Comparison of ENCODE assay signal across 20 cellular contexts in the genomic region with DNA sequence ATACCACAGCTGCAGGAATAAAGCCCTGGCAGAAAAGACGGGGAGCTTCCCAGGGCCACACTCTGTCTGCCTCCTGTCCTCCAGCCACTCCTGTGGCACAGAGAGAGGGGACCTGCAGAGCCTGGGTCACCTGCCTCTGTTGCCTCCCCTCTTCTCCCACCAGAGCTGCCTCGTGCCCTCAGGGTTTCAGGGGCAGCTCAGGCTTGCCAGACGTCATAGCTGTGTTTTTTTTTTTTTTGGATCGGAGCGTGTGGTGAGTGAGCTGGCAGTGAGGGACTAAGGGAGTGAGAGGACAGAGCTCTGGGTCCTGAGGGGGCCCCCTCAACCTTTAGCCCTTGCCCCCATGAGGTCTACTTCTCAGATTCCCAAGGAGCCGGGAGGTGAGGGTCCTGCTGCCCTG. TPM values are rescaled to one million over a fixed set of nuclear protein-coding genes. Genes with fewer than 3 reads are reported as not detected.
DNase-seq lines count a peak whose midpoint lies in the region; ATAC-seq and TF ChIP-seq lines count a peak whose summit lies in the region.
"Had no signal": no experiment of that assay in that cellular context is flagged by ENCODE, and none has a peak within 500 bp of the region (broad histone marks: within the 10 kb centered on the region; RNA-seq: fewer than 3 reads in every experiment).

No MANE protein-coding gene starts in this region.

- no peaks in the 10 kb centered on the region for H3K9me3 Mint-ChIP-seq in T-helper 2 cell treated with Interferon-gamma antibody and Interleukin-4, amounts not matched to agents 5 μg/mL and 100 μg/mL, for 36 hours
- H3K9me3 Mint-ChIP-seq in dendritic cell treated with granulocyte-macrophage colony-stimulating factor and Interleukin-4, amounts not matched to agents 40 ng/mL and 50 ng/mL, for 4 days = no peaks in the 10 kb centered on the region
- no peaks in the 10 kb centered on the region for H3K9me3 Mint-ChIP-seq in stimulated activated memory B cell treated with anti-CD40 and anti-IgM and Interleukin-4, amounts not matched to agents 10 μg/mL and 1 μg/mL and 100 μg/mL, for 72 hours

- ATAC-seq in stimulated activated memory B cell treated with anti-CD40 and anti-IgM and Interleukin-4, amounts not matched to agents 10 μg/mL and 1 μg/mL and 100 μg/mL, for 72 hours = no peak

- DNase-seq in T-helper 2 cell treated with Interferon-gamma antibody and Interleukin-4, amounts not matched to agents 5 μg/mL and 100 μg/mL, for 36 hours (ENCODE audit: low spot score) = no peak
- DNase-seq in T-helper 2 cell = no peak
- no peak for DNase-seq in left ventricle myocardium inferior
- DNase-seq in right atrium auricular region (ENCODE audit: low spot score) = no peak
- no peak for DNase-seq in NCI-H1092 (lab: John Stamatoyannopoulos, UW)
- no peak for DNase-seq in uterus
- DNase-seq: AML-193, IMR-90, Kasumi-1, NCI-H1105 treated with DMSO at 0.1 percent for 48 hours, NCI-H1694, NCI-H2081 treated with DMSO at 0.1 percent for 48 hours, NCI-H510A, NCI-H748 treated with DMSO at 0.1 percent for 48 hours, OCI-M1, Right ventricle myocardium superior had no signal

- peaks cover 3% of the 10 kb centered on the region for H3K4me1 ChIP-seq in left ventricle myocardium inferior
- peaks cover 0 to 6% of the 10 kb centered on the region in 2 donors for H3K4me1 ChIP-seq in right atrium auricular region
- no peaks in the 10 kb centered on the region for H3K4me1 ChIP-seq in uterus
- H3K4me1 ChIP-seq: HAP-1 had no signal

- H3K36me3 ChIP-seq in left ventricle myocardium inferior (no peaks in the 10 kb centered on the region), right atrium auricular region (no peaks in the 10 kb centered on the region), uterus (no peaks in the 10 kb centered on the region)
- H3K36me3 ChIP-seq: HAP-1 had no signal

- intact Hi-C loops in left ventricle myocardium inferior (cut with micrococcal nuclease) (no loop called here), uterus (cut with DNase I; ENCODE audit: low total_unique reads) (no loop called here)
- intact Hi-C loops in dendritic cell treated with granulocyte-macrophage colony-stimulating factor and Interleukin-4, amounts not matched to agents 40 ng/mL and 50 ng/mL, for 4 days (cut with micrococcal nuclease) = no loop called here

- no peaks in the 10 kb centered on the region for H3K27me3 Mint-ChIP-seq in T-helper 2 cell treated with Interferon-gamma antibody and Interleukin-4, amounts not matched to agents 5 μg/mL and 100 μg/mL, for 36 hours (ENCODE audit: low read depth)
- no peaks in the 10 kb centered on the region for H3K27me3 Mint-ChIP-seq in dendritic cell treated with granulocyte-macrophage colony-stimulating factor and Interleukin-4, amounts not matched to agents 40 ng/mL and 50 ng/mL, for 4 days
- no peaks in the 10 kb centered on the region for H3K27me3 Mint-ChIP-seq in stimulated activated memory B cell treated with anti-CD40 and anti-IgM and Interleukin-4, amounts not matched to agents 10 μg/mL and 1 μg/mL and 100 μg/mL, for 72 hours

- no peak for TF ChIP-seq CTCF in left ventricle myocardium inferior (IDR thresholded peaks at IDR 0.05; ENCODE audit: borderline replicate concordance)
- no peak for TF ChIP-seq CTCF in right atrium auricular region (IDR thresholded peaks at IDR 0.05)
- no peak for TF ChIP-seq CTCF in uterus (IDR thresholded peaks at IDR 0.05)

- H3K4me3 Mint-ChIP-seq in T-helper 2 cell treated with Interferon-gamma antibody and Interleukin-4, amounts not matched to agents 5 μg/mL and 100 μg/mL, for 36 hours = peak overlapping the region; percentile 41
- H3K4me3 Mint-ChIP-seq in dendritic cell treated with granulocyte-macrophage colony-stimulating factor and Interleukin-4, amounts not matched to agents 40 ng/mL and 50 ng/mL, for 4 days = no peak overlapping the region
- peak overlapping the region; percentile 19 for H3K4me3 Mint-ChIP-seq in stimulated activated memory B cell treated with anti-CD40 and anti-IgM and Interleukin-4, amounts not matched to agents 10 μg/mL and 1 μg/mL and 100 μg/mL, for 72 hours

- H3K27ac Mint-ChIP-seq in T-helper 2 cell treated with Interferon-gamma antibody and Interleukin-4, amounts not matched to agents 5 μg/mL and 100 μg/mL, for 36 hours = no peak overlapping the region
- H3K27ac Mint-ChIP-seq in dendritic cell treated with granulocyte-macrophage colony-stimulating factor and Interleukin-4, amounts not matched to agents 40 ng/mL and 50 ng/mL, for 4 days = peak overlapping the region; percentile 43
- peak overlapping the region; percentile 16 for H3K27ac Mint-ChIP-seq in stimulated activated memory B cell treated with anti-CD40 and anti-IgM and Interleukin-4, amounts not matched to agents 10 μg/mL and 1 μg/mL and 100 μg/mL, for 72 hours

- no peak for TF ChIP-seq POLR2A in uterus (IDR thresholded peaks at IDR 0.05)

- H3K9me3 ChIP-seq in left ventricle myocardium inferior (replicated peaks) (no peaks in the 10 kb centered on the region), right atrium auricular region (no peaks in the 10 kb centered on the region), uterus (no peaks in the 10 kb centered on the region)
- H3K9me3 ChIP-seq: HAP-1 had no signal

- H3K27me3 ChIP-seq in left ventricle myocardium inferior (ENCODE audit: low read depth) (no peaks in the 10 kb centered on the region), right atrium auricular region (no peaks in the 10 kb centered on the region), uterus (no peaks in the 10 kb centered on the region)

- peaks cover 48% of the 10 kb centered on the region for H3K4me1 Mint-ChIP-seq in T-helper 2 cell treated with Interferon-gamma antibody and Interleukin-4, amounts not matched to agents 5 μg/mL and 100 μg/mL, for 36 hours (ENCODE audit: low read depth)
- peaks cover 93% of the 10 kb centered on the region for H3K4me1 Mint-ChIP-seq in dendritic cell treated with granulocyte-macrophage colony-stimulating factor and Interleukin-4, amounts not matched to agents 40 ng/mL and 50 ng/mL, for 4 days (ENCODE audit: low read depth)
- peaks cover 46% of the 10 kb centered on the region for H3K4me1 Mint-ChIP-seq in stimulated activated memory B cell treated with anti-CD40 and anti-IgM and Interleukin-4, amounts not matched to agents 10 μg/mL and 1 μg/mL and 100 μg/mL, for 72 hours

- H3K36me3 Mint-ChIP-seq in T-helper 2 cell treated with Interferon-gamma antibody and Interleukin-4, amounts not matched to agents 5 μg/mL and 100 μg/mL, for 36 hours (ENCODE audit: low read depth) = peaks cover 29% of the 10 kb centered on the region
- peaks cover 36% of the 10 kb centered on the region for H3K36me3 Mint-ChIP-seq in dendritic cell treated with granulocyte-macrophage colony-stimulating factor and Interleukin-4, amounts not matched to agents 40 ng/mL and 50 ng/mL, for 4 days (ENCODE audit: low read depth)
- H3K36me3 Mint-ChIP-seq in stimulated activated memory B cell treated with anti-CD40 and anti-IgM and Interleukin-4, amounts not matched to agents 10 μg/mL and 1 μg/mL and 100 μg/mL, for 72 hours = peaks cover 11% of the 10 kb centered on the region

- H3K27ac ChIP-seq in left ventricle myocardium inferior (replicated peaks) (no peak overlapping the region), right atrium auricular region (no peak overlapping the region), uterus (no peak overlapping the region)
- H3K27ac ChIP-seq: 22Rv1 had no signal

- H3K4me3 ChIP-seq in left ventricle myocardium inferior (peak overlapping the region; percentile 9), right atrium auricular region (no peak overlapping the region), uterus (no peak overlapping the region)
- H3K4me3 ChIP-seq: HAP-1 had no signal

RNA-seq across cellular contexts. Expression of gene PIK3R6, which starts 2.1 kb away (rescaled TPM):
- total RNA-seq in left ventricle myocardium inferior (1.2 TPM), right atrium auricular region (under 1 TPM in 1 of 2 donors, not detected in 1; 0.51 TPM), uterus (10 to 100 TPM in 1 of 4 donors, 1 to 10 TPM in 1, under 1 TPM in 1, not detected in 1; 0.34 to 24.6 (median 1.1) TPM)
- total RNA-seq: IMR-90 had no signal
